In the genomic region with DNA sequence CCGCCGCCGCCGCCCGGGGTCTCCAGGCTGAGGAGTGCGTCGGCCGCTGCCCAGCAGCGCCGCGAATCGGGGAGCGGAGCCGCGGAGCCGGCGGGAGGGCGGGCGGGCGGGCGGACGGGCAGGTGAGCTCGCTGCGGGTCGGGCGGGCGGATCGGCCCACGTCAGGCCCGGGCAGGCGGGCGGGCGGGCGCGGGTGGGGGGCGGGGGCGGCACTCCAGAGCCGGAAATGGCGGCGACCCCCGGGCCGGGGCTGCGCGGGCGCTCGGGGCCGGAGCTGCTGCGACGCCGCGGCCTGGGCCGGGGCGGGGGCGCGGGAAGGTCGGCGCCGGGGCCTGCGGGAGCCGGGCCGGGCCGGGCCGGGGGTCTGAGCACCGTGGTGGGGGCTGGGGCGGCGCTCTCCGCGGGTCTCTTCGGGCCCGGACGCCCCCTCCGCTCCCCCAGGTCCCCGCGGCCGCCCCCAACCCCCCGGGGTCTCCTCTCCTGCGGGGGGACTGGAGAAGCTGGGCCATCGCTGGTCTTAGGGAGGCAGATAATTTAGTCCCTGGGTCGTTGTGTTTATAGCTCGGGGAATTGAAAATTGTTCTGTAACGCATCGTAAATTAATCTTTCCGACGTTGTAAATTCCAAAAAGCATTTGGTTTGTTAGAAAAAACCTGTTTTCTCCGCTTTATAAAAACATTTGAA, we compare ENCODE assay signal across 8 cellular contexts. TPM values are rescaled to one million over a fixed set of nuclear protein-coding genes. Genes with fewer than 3 reads are reported as not detected.
DNase-seq lines count a peak whose midpoint lies in the region; ATAC-seq, FAIRE-seq and TF ChIP-seq lines count a peak whose summit lies in the region.

No MANE protein-coding gene starts in this region.

- intact Hi-C loops in left ventricle myocardium inferior (cut with micrococcal nuclease): no loop called here
- intact Hi-C loops in left cardiac atrium (cut with DNase I): no loop called here
- intact Hi-C loops in ovary (cut with DNase I): no loop called here
- intact Hi-C loops in posterior vena cava (cut with DNase I): no loop called here

- H3K4me3 ChIP-seq in left ventricle myocardium inferior (peak overlapping the region; percentile 76), MM.1S (ENCODE audit: low read length) (peak overlapping the region; percentile 76), endocrine pancreas (ENCODE audit: control insufficient read depth, insufficient read depth, low read length) (peak overlapping the region; percentile 96), ovary (peak overlapping the region; percentile 69)

- no peaks in the 10 kb centered on the region for H3K27me3 ChIP-seq in left ventricle myocardium inferior (ENCODE audit: low read depth)
- H3K27me3 ChIP-seq in MM.1S (replicated peaks; ENCODE audit: insufficient read depth, low read length): no peaks in the 10 kb centered on the region
- no peaks in the 10 kb centered on the region for H3K27me3 ChIP-seq in endocrine pancreas (ENCODE audit: control insufficient read depth, insufficient read depth, low read length)
- H3K27me3 ChIP-seq in ovary: no peaks in the 10 kb centered on the region

- H3K9ac ChIP-seq in MM.1S (ENCODE audit: low read length) (peak overlapping the region; percentile 70), endocrine pancreas (ENCODE audit: control insufficient read depth, insufficient read depth, low read length) (peak overlapping the region; percentile 91)

- no peak for FAIRE-seq in HTR-8/SVneo (lab: Jason Lieb, UNC)

- H2AFZ ChIP-seq in MM.1S (ENCODE audit: low read length): no peak overlapping the region

- TF ChIP-seq EP300 in ovary (IDR thresholded peaks at IDR 0.05): no peak

- H3K4me2 ChIP-seq in MM.1S (ENCODE audit: low read depth, low read length): peak overlapping the region; percentile 99

- 0 to 3% (median 1%) methylated on average over 18 to 74 of the region's 85 CpGs for WGBS in ovary, 3 donors

- TF ChIP-seq CTCF in left ventricle myocardium inferior (IDR thresholded peaks at IDR 0.05; ENCODE audit: borderline replicate concordance): no peak
- TF ChIP-seq CTCF in MM.1S (IDR thresholded peaks at IDR 0.05; ENCODE audit: low read length): no peak
- no peak for TF ChIP-seq CTCF in ovary (IDR thresholded peaks at IDR 0.05)

- H3K9me3 ChIP-seq in left ventricle myocardium inferior (replicated peaks) (no peaks in the 10 kb centered on the region), MM.1S (replicated peaks; ENCODE audit: insufficient read depth, low read length) (no peaks in the 10 kb centered on the region), endocrine pancreas (ENCODE audit: control insufficient read depth, low read length) (no peaks in the 10 kb centered on the region), ovary (no peaks in the 10 kb centered on the region)

- DNase-seq in left ventricle myocardium inferior (no peak), left cardiac atrium (no peak), MM.1S (no peak), ovary (peak in 2 of 5 donors; percentile 41 to 44), NCI-H774 (lab: John Stamatoyannopoulos, UW) (no peak), posterior vena cava (ENCODE audit: low spot score) (no peak), HTR-8/SVneo (ENCODE audit: insufficient read length, low spot score) (no peak)

- no peak for TF ChIP-seq POLR2A in ovary (IDR thresholded peaks at IDR 0.05)

- H3K9me2 ChIP-seq in MM.1S (replicated peaks; ENCODE audit: insufficient read depth, low read length): no peaks in the 10 kb centered on the region

- H3F3A ChIP-seq in MM.1S (ENCODE audit: insufficient read depth, low read length): peaks cover 18% of the 10 kb centered on the region

- H4K20me1 ChIP-seq in MM.1S (ENCODE audit: insufficient read depth, low read length): peaks cover 11% of the 10 kb centered on the region

- peaks cover 59% of the 10 kb centered on the region for H3K4me1 ChIP-seq in left ventricle myocardium inferior
- peaks cover 7% of the 10 kb centered on the region for H3K4me1 ChIP-seq in MM.1S (ENCODE audit: low read length)
- H3K4me1 ChIP-seq in endocrine pancreas (ENCODE audit: control insufficient read depth, insufficient read depth, low read length): peaks cover 7% of the 10 kb centered on the region
- H3K4me1 ChIP-seq in ovary (ENCODE audit: insufficient read depth): peaks cover 10% of the 10 kb centered on the region

- peaks cover 15% of the 10 kb centered on the region for H3K36me3 ChIP-seq in left ventricle myocardium inferior
- H3K36me3 ChIP-seq in MM.1S (replicated peaks; ENCODE audit: insufficient read depth, low read length): no peaks in the 10 kb centered on the region
- no peaks in the 10 kb centered on the region for H3K36me3 ChIP-seq in endocrine pancreas (ENCODE audit: control insufficient read depth, insufficient read depth, low read length)
- no peaks in the 10 kb centered on the region for H3K36me3 ChIP-seq in ovary

- ATAC-seq in left cardiac atrium: no peak

- H3K79me2 ChIP-seq in MM.1S (ENCODE audit: low read length): peaks cover 44% of the 10 kb centered on the region

- H3K27ac ChIP-seq in left ventricle myocardium inferior (replicated peaks): peak overlapping the region; percentile 86
- peak overlapping the region; percentile 73; the same call in 1 of the 2 replicates for H3K27ac ChIP-seq in MM.1S (ENCODE audit: low read length)
- peak overlapping the region; percentile 38 to 39 for H3K27ac ChIP-seq in ovary

RNA-seq across cellular contexts. Expression of a gene that starts 0.4 kb away (rescaled TPM):
- 42.8 TPM for total RNA-seq in left ventricle myocardium inferior
- total RNA-seq in left cardiac atrium: 10 to 100 TPM; 41.9 to 53.4 TPM
- 10 to 100 TPM; 12.4 to 32.8 (median 26.5) TPM for total RNA-seq in ovary
- 10 to 100 TPM; 11.1 to 12.3 TPM for polyA plus RNA-seq in ovary
- total RNA-seq in posterior vena cava: 10 to 100 TPM; 31.1 to 31.7 TPM

RNA-seq across cellular contexts. Expression of a gene that starts 30.3 kb away (rescaled TPM):
- 72.0 TPM for total RNA-seq in left ventricle myocardium inferior
- 10 to 100 TPM; 67.5 to 68.7 TPM for total RNA-seq in left cardiac atrium
- 10 to 100 TPM; 51.5 to 78.0 (median 68.8) TPM for total RNA-seq in ovary
- polyA plus RNA-seq in ovary: 10 to 100 TPM; 73.3 to 78.9 TPM
- total RNA-seq in posterior vena cava: 100 to 1,000 TPM; 113 to 132 TPM

RNA-seq across cellular contexts. Expression of a gene that starts 34.0 kb away (rescaled TPM):
- total RNA-seq in left ventricle myocardium inferior (not detected), left cardiac atrium (not detected), ovary (not detected), posterior vena cava (not detected)
- polyA plus RNA-seq in ovary: under 1 TPM in 1 of 2 donors, not detected in 1; 0.57 TPM
